Comparison of ENCODE assay signal across 8 cellular contexts in genomic region chr2:225668606-225669266, GRCh38.
DNase-seq lines count a peak whose midpoint lies in the region; ATAC-seq and TF ChIP-seq lines count a peak whose summit lies in the region.

No MANE protein-coding gene starts in this region.

- no peaks in the 10 kb centered on the region for H3K36me3 ChIP-seq in hepatocyte (replicated peaks; ENCODE audit: insufficient read depth, low read depth)

- no peak overlapping the region for H3K4me2 ChIP-seq in hepatocyte

- peak; percentile 80 for ATAC-seq in GM19438 (IDR thresholded peaks at IDR 0.05; ENCODE audit: low read depth, unreplicated experiment)
- peak; percentile 91 for ATAC-seq in HG03280 (IDR thresholded peaks at IDR 0.05; ENCODE audit: unreplicated experiment)
- peak; percentile 90 to 92 for ATAC-seq in stimulated activated naive B cell treated with anti-CD40 and anti-IgM and Interleukin-4, amounts not matched to agents 10 μg/mL and 1 μg/mL and 100 μg/mL, for 72 hours (replicated peaks)

- H3K4me3 Mint-ChIP-seq in stimulated activated naive B cell treated with anti-CD40 and anti-IgM and Interleukin-4, amounts not matched to agents 10 μg/mL and 1 μg/mL and 100 μg/mL, for 72 hours, result no peak overlapping the region

- DNase-seq in NOMO-1 treated with DMSO at 0.1 percent for 48 hours (lab: John Stamatoyannopoulos, UW; ENCODE audit: unreplicated experiment), result peak; percentile 43
- no peak for DNase-seq in NOMO-1 treated with dmso at 0.1 percent for 144 hours (lab: John Stamatoyannopoulos, UW; ENCODE audit: unreplicated experiment)
- DNase-seq in NCI-H345 (lab: John Stamatoyannopoulos, UW), result peak; percentile 64
- peak; percentile 28 for DNase-seq in amniotic stem cell (lab: John Stamatoyannopoulos, UW)
- DNase-seq in hepatocyte (ENCODE audit: low spot score), result peak; percentile 68
- peak; percentile 4 for DNase-seq in stimulated activated naive B cell treated with anti-CD40 and anti-IgM and Interleukin-4, amounts not matched to agents 10 μg/mL and 1 μg/mL and 100 μg/mL, for 72 hours

- TF ChIP-seq CTCF in hepatocyte (IDR thresholded peaks at IDR 0.05; ENCODE audit: poor library complexity), result peak; percentile 77

- peaks cover 15 to 22% of the 10 kb centered on the region in 2 donors for H3K27me3 Mint-ChIP-seq in stimulated activated naive B cell treated with anti-CD40 and anti-IgM and Interleukin-4, amounts not matched to agents 10 μg/mL and 1 μg/mL and 100 μg/mL, for 72 hours

- no peaks in the 10 kb centered on the region for H3K27me3 ChIP-seq in hepatocyte

- no peaks in the 10 kb centered on the region for H3K4me1 Mint-ChIP-seq in stimulated activated naive B cell treated with anti-CD40 and anti-IgM and Interleukin-4, amounts not matched to agents 10 μg/mL and 1 μg/mL and 100 μg/mL, for 72 hours

- no peak overlapping the region for H2AFZ ChIP-seq in hepatocyte

- no peaks in the 10 kb centered on the region for H3K4me1 ChIP-seq in hepatocyte (ENCODE audit: insufficient read depth)

- no peaks in the 10 kb centered on the region for H3K79me2 ChIP-seq in hepatocyte

- H4K20me1 ChIP-seq in hepatocyte (ENCODE audit: insufficient read depth, poor library complexity, severe bottlenecking), result no peaks in the 10 kb centered on the region

- H3K36me3 Mint-ChIP-seq in stimulated activated naive B cell treated with anti-CD40 and anti-IgM and Interleukin-4, amounts not matched to agents 10 μg/mL and 1 μg/mL and 100 μg/mL, for 72 hours, result no peaks in the 10 kb centered on the region

- no peak overlapping the region for H3K4me3 ChIP-seq in hepatocyte

- H3K9me3 ChIP-seq in hepatocyte (ENCODE audit: low read depth), result no peaks in the 10 kb centered on the region

- no peaks in the 10 kb centered on the region for H3K9me3 Mint-ChIP-seq in stimulated activated naive B cell treated with anti-CD40 and anti-IgM and Interleukin-4, amounts not matched to agents 10 μg/mL and 1 μg/mL and 100 μg/mL, for 72 hours

- no peaks in the 10 kb centered on the region for H3K9me2 ChIP-seq in hepatocyte (replicated peaks; ENCODE audit: insufficient read depth)

- 56% methylated on average over 2 of the region's 2 CpGs for WGBS in hepatocyte (ENCODE audit: low lambda C conversion rate, missing lambda C conversion rate)

- no peak overlapping the region for H3K27ac ChIP-seq in hepatocyte

- H3K27ac Mint-ChIP-seq in stimulated activated naive B cell treated with anti-CD40 and anti-IgM and Interleukin-4, amounts not matched to agents 10 μg/mL and 1 μg/mL and 100 μg/mL, for 72 hours, result no peak overlapping the region
